Comparison of ENCODE assay signal across 1 cellular context in genomic region chr13:52845766-52846566, GRCh38.
TF ChIP-seq lines count a peak whose summit lies in the region.

No MANE protein-coding gene starts in this region.

TF ChIP-seq in WTC11, 78 proteins besides CTCF, POLR2A, EP300 and RAD21 (continued from another document):
- peak; percentile 66; the same call in 1 of the 2 replicates for TF ChIP-seq ZNF281 (CRISPR knock-in tag; IDR thresholded peaks at IDR 0.05)
- peak; percentile 54; the same call in 1 of the 2 replicates for TF ChIP-seq ZNF317 (CRISPR knock-in tag; IDR thresholded peaks at IDR 0.05; ENCODE audit: borderline replicate concordance, low read depth)
- peak; percentile 62; the same call in 1 of the 2 replicates for TF ChIP-seq NFE2L1 (CRISPR knock-in tag; IDR thresholded peaks at IDR 0.05)
- TF ChIP-seq ATF3 (CRISPR knock-in tag; conservative IDR thresholded peaks at IDR 0.05): no peak; the same call in 1 of the 2 replicates
- no peak for TF ChIP-seq SOX15 (CRISPR knock-in tag; IDR thresholded peaks at IDR 0.05)
- peak; percentile 89 for TF ChIP-seq ZNF219 (CRISPR knock-in tag; IDR thresholded peaks at IDR 0.05; ENCODE audit: borderline replicate concordance)
- TF ChIP-seq MYBL2 (CRISPR knock-in tag; IDR thresholded peaks at IDR 0.05): peak; percentile 66
- TF ChIP-seq CREB1 (CRISPR knock-in tag; IDR thresholded peaks at IDR 0.05): peak; percentile 66; the same call in 1 of the 2 replicates
- TF ChIP-seq RORB (CRISPR knock-in tag; IDR thresholded peaks at IDR 0.05): no peak
- peak; percentile 67; the same call in 1 of the 2 replicates for TF ChIP-seq USF1 (CRISPR knock-in tag; IDR thresholded peaks at IDR 0.05)
- TF ChIP-seq TCF7 (CRISPR knock-in tag; IDR thresholded peaks at IDR 0.05; ENCODE audit: low read depth): no peak; the same call in 1 of the 2 replicates
- peak; percentile 27; the same call in 1 of the 2 replicates for TF ChIP-seq CREM (CRISPR knock-in tag; IDR thresholded peaks at IDR 0.05)
- TF ChIP-seq NFYB (CRISPR knock-in tag; conservative IDR thresholded peaks at IDR 0.05; ENCODE audit: low read depth): no peak
- peak; percentile 91 for TF ChIP-seq ETV6 (CRISPR knock-in tag; IDR thresholded peaks at IDR 0.05)
- peak; percentile 30; the same call in 1 of the 2 replicates for TF ChIP-seq USF2 (CRISPR knock-in tag; IDR thresholded peaks at IDR 0.05)
- peak; percentile 64; the same call in 1 of the 2 replicates for TF ChIP-seq NR1H2 (CRISPR knock-in tag; IDR thresholded peaks at IDR 0.05)
- TF ChIP-seq ARID4B (CRISPR knock-in tag; IDR thresholded peaks at IDR 0.05; ENCODE audit: borderline replicate concordance): peak; percentile 76; the same call in 1 of the 2 replicates
- peak; percentile 64; the same call in 1 of the 2 replicates for TF ChIP-seq FOXK1 (CRISPR knock-in tag; IDR thresholded peaks at IDR 0.05)
- TF ChIP-seq FOXP4 (CRISPR knock-in tag; IDR thresholded peaks at IDR 0.05): peak; percentile 80; the same call in 1 of the 2 replicates
- TF ChIP-seq E2F1 (CRISPR knock-in tag; IDR thresholded peaks at IDR 0.05): peak; percentile 84
- TF ChIP-seq MXD4 (CRISPR knock-in tag; IDR thresholded peaks at IDR 0.05; ENCODE audit: borderline replicate concordance): no peak
- TF ChIP-seq RELA (CRISPR knock-in tag; IDR thresholded peaks at IDR 0.05; ENCODE audit: borderline replicate concordance): peak; percentile 86; the same call in 1 of the 2 replicates
- no peak for TF ChIP-seq ZNF396 (CRISPR knock-in tag; IDR thresholded peaks at IDR 0.05; ENCODE audit: borderline replicate concordance)
- TF ChIP-seq NR3C1 (CRISPR knock-in tag; conservative IDR thresholded peaks at IDR 0.05; ENCODE audit: low read depth): no peak
- peak; percentile 69; the same call in 1 of the 2 replicates for TF ChIP-seq E2F5 (CRISPR knock-in tag; IDR thresholded peaks at IDR 0.05)
- no peak for TF ChIP-seq ZSCAN18 (CRISPR knock-in tag; IDR thresholded peaks at IDR 0.05)
- TF ChIP-seq ATF1 (CRISPR knock-in tag; IDR thresholded peaks at IDR 0.05): 0 out of 2 replicates have a peak, but pooled peaks have one; percentile 10
- TF ChIP-seq CDX4 (CRISPR knock-in tag; IDR thresholded peaks at IDR 0.05; ENCODE audit: borderline replicate concordance): no peak
- TF ChIP-seq SP1 (CRISPR knock-in tag; conservative IDR thresholded peaks at IDR 0.05): no peak
- no peak for TF ChIP-seq ZNF671 (CRISPR knock-in tag; IDR thresholded peaks at IDR 0.05)
- no peak for TF ChIP-seq OVOL2 (CRISPR knock-in tag; IDR thresholded peaks at IDR 0.05; ENCODE audit: borderline replicate concordance)
- TF ChIP-seq ZMAT4 (CRISPR knock-in tag; IDR thresholded peaks at IDR 0.05): no peak
- no peak for TF ChIP-seq STAT6 (CRISPR knock-in tag; conservative IDR thresholded peaks at IDR 0.05; ENCODE audit: low read depth)
- TF ChIP-seq NFATC4 (CRISPR knock-in tag; IDR thresholded peaks at IDR 0.05): no peak
- TF ChIP-seq ZNF423 (CRISPR knock-in tag; IDR thresholded peaks at IDR 0.05): no peak; the same call in 1 of the 2 replicates
- TF ChIP-seq ZNF416 (CRISPR knock-in tag; IDR thresholded peaks at IDR 0.05): no peak
- TF ChIP-seq GTF2I (CRISPR knock-in tag; conservative IDR thresholded peaks at IDR 0.05): no peak
- no peak for TF ChIP-seq MLX (CRISPR knock-in tag; IDR thresholded peaks at IDR 0.05)
